9 cellular contexts compared by ENCODE assay signal in genomic region chr3:44974406-44974805, GRCh38. TPM values are rescaled to one million over a fixed set of nuclear protein-coding genes. Genes with fewer than 3 reads are reported as not detected.
DNase-seq lines count a peak whose midpoint lies in the region; ATAC-seq and TF ChIP-seq lines count a peak whose summit lies in the region.
"Had no signal": no experiment of that assay in that cellular context is flagged by ENCODE, and none has a peak within 500 bp of the region (broad histone marks: within the 10 kb centered on the region; RNA-seq: fewer than 3 reads in every experiment).

No MANE protein-coding gene starts in this region.

- TF ChIP-seq CTCF in brain microvascular endothelial cell (IDR thresholded peaks at IDR 0.05; ENCODE audit: low read depth, low read length, missing control alignments) = no peak

- H3K9me3 ChIP-seq in HUES48 (ENCODE audit: control insufficient read depth, insufficient read depth, low read length) (no peaks in the 10 kb centered on the region), mesodermal cell (ENCODE audit: control insufficient read depth, low read length) (no peaks in the 10 kb centered on the region)

- H3K27ac ChIP-seq in ACC112 (ENCODE audit: low read depth, low read length) (no peak overlapping the region), HUES48 (ENCODE audit: low read depth, low read length) (no peak overlapping the region), brain microvascular endothelial cell (no peak overlapping the region), mesodermal cell (ENCODE audit: low read depth, low read length, severe bottlenecking) (no peak overlapping the region)

- H2AFZ ChIP-seq in ACC112 (ENCODE audit: low read length, unreplicated experiment) = no peak overlapping the region

- H3K4me1 ChIP-seq in ACC112 (ENCODE audit: control insufficient read depth, insufficient read depth, low read length, unreplicated experiment) (peaks cover 22% of the 10 kb centered on the region), HUES48 (ENCODE audit: control insufficient read depth, insufficient read depth, low read length) (peaks cover 12% of the 10 kb centered on the region), mesodermal cell (ENCODE audit: control insufficient read depth, insufficient read depth, low read length, poor library complexity, severe bottlenecking) (peaks cover 5% of the 10 kb centered on the region)

- peaks cover 86% of the 10 kb centered on the region for H3K79me2 ChIP-seq in ACC112 (ENCODE audit: control insufficient read depth, insufficient read depth, low read length, unreplicated experiment)

- intact Hi-C loops in posterior vena cava (cut with DNase I) = loop anchor here in 1 of 2 donors (10.0 kb wide), 1 partner anchor 60 kb away; no protein-coding TSS in a partner anchor

- peak overlapping the region; percentile 99 for H3K4me3 ChIP-seq in ACC112 (ENCODE audit: low read depth, low read length)
- peak overlapping the region; percentile 93 for H3K4me3 ChIP-seq in HUES48 (ENCODE audit: low read depth, low read length)
- H3K4me3 ChIP-seq in brain microvascular endothelial cell (ENCODE audit: low read depth, low read length) = peak overlapping the region; percentile 92
- peak overlapping the region; percentile 97 for H3K4me3 ChIP-seq in mesodermal cell (ENCODE audit: extremely low read depth, insufficient read depth, low read length, poor library complexity, severe bottlenecking)

- H3K27me3 ChIP-seq in ACC112 (ENCODE audit: insufficient read depth, low read length) (no peaks in the 10 kb centered on the region), HUES48 (ENCODE audit: control insufficient read depth, insufficient read depth, low read length) (no peaks in the 10 kb centered on the region), brain microvascular endothelial cell (replicated peaks) (no peaks in the 10 kb centered on the region)

- H3K9ac ChIP-seq in HUES48 (ENCODE audit: low read depth, low read length) = no peak overlapping the region

- in situ Hi-C loops in brain microvascular endothelial cell (cut with HindIII; ENCODE audit: low pct_ligation_motif_present, low sequenced_read_pairs) = no loop called here

- DNase-seq in brain microvascular endothelial cell = no peak
- DNase-seq in posterior vena cava (ENCODE audit: low spot score) = no peak
- DNase-seq: NCI-H2029 treated with DMSO at 0.1 percent for 48 hours had no signal

- 89 to 94% methylated on average over 4 of the region's 4 CpGs for WGBS in mesodermal cell (ENCODE audit: insufficient coverage in 2 of 2), 2 experiments

- H3K36me3 ChIP-seq in ACC112 (ENCODE audit: insufficient read depth, low read length) (no peaks in the 10 kb centered on the region; the same call in 1 of the 2 replicates), HUES48 (ENCODE audit: control insufficient read depth, insufficient read depth, low read length) (peaks cover 8% of the 10 kb centered on the region; the same call in 1 of the 2 replicates), brain microvascular endothelial cell (replicated peaks) (peaks cover 2% of the 10 kb centered on the region), mesodermal cell (ENCODE audit: control insufficient read depth, insufficient read depth, low read length) (peaks cover 17% of the 10 kb centered on the region)

- ATAC-seq in GM19467 (IDR thresholded peaks at IDR 0.05; ENCODE audit: unreplicated experiment) = no peak
- no peak for ATAC-seq in HG03025 (IDR thresholded peaks at IDR 0.05; ENCODE audit: low FRiP score, unreplicated experiment)
- ATAC-seq in HG03045 (IDR thresholded peaks at IDR 0.05; ENCODE audit: unreplicated experiment) = no peak

RNA-seq across cellular contexts. Expression of gene ZDHHC3, which starts 1.6 kb away (rescaled TPM):
- 57.4 TPM for polyA plus RNA-seq in mesodermal cell (2013, experiment 1 of 2)
- 54.7 TPM for polyA plus RNA-seq in mesodermal cell (2013, experiment 2 of 2)
- total RNA-seq in posterior vena cava = 10 to 100 TPM; 59.0 to 59.7 TPM

RNA-seq across cellular contexts. Expression of gene EXOSC7, which starts 1.6 kb away (rescaled TPM):
- polyA plus RNA-seq in mesodermal cell (2013, experiment 1 of 2) = 51.6 TPM
- 51.9 TPM for polyA plus RNA-seq in mesodermal cell (2013, experiment 2 of 2)
- 10 to 100 TPM; 27.3 to 30.8 TPM for total RNA-seq in posterior vena cava

RNA-seq across cellular contexts. Expression of gene CLEC3B, which starts 51.7 kb away (rescaled TPM):
- 0.77 TPM for polyA plus RNA-seq in mesodermal cell (2013, experiment 1 of 2)
- 0.35 TPM for polyA plus RNA-seq in mesodermal cell (2013, experiment 2 of 2)
- total RNA-seq in posterior vena cava = 100 to 1,000 TPM in 1 of 2 donors, 10 to 100 TPM in 1; 50.0 to 136 TPM
